8 cellular contexts compared by ENCODE assay signal in genomic region chr10:73910764-73911552, GRCh38. TPM values are rescaled to one million over a fixed set of nuclear protein-coding genes. Genes with fewer than 3 reads are reported as not detected.
DNase-seq lines count a peak whose midpoint lies in the region; ATAC-seq and TF ChIP-seq lines count a peak whose summit lies in the region.

Gene PLAU (plus strand): TSS chr10:73911132. CDS start chr10:73911556, 424 bp downstream.

- peak in 3 of 4 donors; percentile 41 to 56 (median 47) for ATAC-seq in heart left ventricle
- no peak for ATAC-seq in GM19455 (IDR thresholded peaks at IDR 0.05; ENCODE audit: unreplicated experiment)
- no peak for ATAC-seq in HG02870 (IDR thresholded peaks at IDR 0.05; ENCODE audit: unreplicated experiment)

- peak within 1 kb of the TSS; percentile 65 for H3K9ac ChIP-seq in OCI-LY3 (ENCODE audit: low read length)

- peak within 1 kb of the TSS; percentile 86 for H3K4me3 Mint-ChIP-seq in activated naive CD4-positive, alpha-beta T cell treated with anti-CD3 and anti-CD28 coated beads, Interleukin-2, amount 10 ng/mL, durations not matched to agents 7 days and 5 days

- peak within 1 kb of the TSS; percentile 47 for H3K4me3 ChIP-seq in AG09309 (ENCODE audit: control insufficient read depth, low read depth, low read length)
- peak within 1 kb of the TSS; percentile 91 for H3K4me3 ChIP-seq in OCI-LY3 (ENCODE audit: low read length)
- peak within 1 kb of the TSS; percentile 55 to 95 (median 76) for H3K4me3 ChIP-seq in heart left ventricle

- H3K36me3 ChIP-seq in OCI-LY3 (replicated peaks; ENCODE audit: low read depth, low read length) (no peaks in the 10 kb centered on the region), heart left ventricle (peaks cover 0 to 34% (median 18%) of the 10 kb centered on the region in 9 donors)

- CTCF ChIA-PET in activated naive CD4-positive, alpha-beta T cell treated with anti-CD3 and anti-CD28 coated beads, Interleukin-2, amount 10 ng/mL, durations not matched to agents 7 days and 5 days (lab: Charles Lee) = interaction anchor here (0.7 to 1.7 kb wide), 5 partner anchors 9 to 29 kb away, joined by 3 to 7 read pairs (median 3); no protein-coding TSS in a partner anchor

- H3K9me3 Mint-ChIP-seq in activated naive CD4-positive, alpha-beta T cell treated with anti-CD3 and anti-CD28 coated beads, Interleukin-2, amount 10 ng/mL, durations not matched to agents 7 days and 5 days = no peaks in the 10 kb centered on the region

- TF ChIP-seq POLR2A in heart left ventricle (IDR thresholded peaks at IDR 0.05) = peak in 1 of 2 donors; percentile 79

- peak within 1 kb of the TSS; percentile 82 for H2AFZ ChIP-seq in OCI-LY3 (ENCODE audit: low read depth, low read length)

- no peak for TF ChIP-seq CTCF in AG09309 (IDR thresholded peaks at IDR 0.05; ENCODE audit: control insufficient read depth, insufficient read depth, low read depth, low read length, missing control alignments)
- no peak for TF ChIP-seq CTCF in OCI-LY3 (IDR thresholded peaks at IDR 0.05; ENCODE audit: low read depth, low read length)
- no peak for TF ChIP-seq CTCF in heart left ventricle (IDR thresholded peaks at IDR 0.05)

- H3K27ac Mint-ChIP-seq in activated naive CD4-positive, alpha-beta T cell treated with anti-CD3 and anti-CD28 coated beads, Interleukin-2, amount 10 ng/mL, durations not matched to agents 7 days and 5 days = no peak within 1 kb of the TSS

- H3K27ac ChIP-seq in OCI-LY3 (ENCODE audit: low read length) (peak within 1 kb of the TSS; percentile 29), heart left ventricle (peak within 1 kb of the TSS; percentile 71 to 96 (median 87))

- H3K4me2 ChIP-seq in OCI-LY3 (ENCODE audit: low read length) = peak within 1 kb of the TSS; percentile 98

- peaks cover 95% of the 10 kb centered on the region for H3K27me3 Mint-ChIP-seq in activated naive CD4-positive, alpha-beta T cell treated with anti-CD3 and anti-CD28 coated beads, Interleukin-2, amount 10 ng/mL, durations not matched to agents 7 days and 5 days

- H3K4me1 ChIP-seq in OCI-LY3 (ENCODE audit: low read length) (peaks cover 26% of the 10 kb centered on the region), heart left ventricle (peaks cover 0 to 98% (median 56%) of the 10 kb centered on the region in 12 donors)

- intact Hi-C loops in heart left ventricle (cut with DNase I) (loop anchor here in 3 of 10 donors (2.0 kb wide), 2 partner anchors 22 to 24 kb away; no protein-coding TSS in a partner anchor), posterior vena cava (cut with DNase I) (no loop called here)

- H3K79me2 ChIP-seq in OCI-LY3 (ENCODE audit: low read length) = no peaks in the 10 kb centered on the region

- H3K27me3 ChIP-seq in OCI-LY3 (ENCODE audit: low read depth, low read length) (no peaks in the 10 kb centered on the region), heart left ventricle (no peaks in the 10 kb centered on the region)

- no peaks in the 10 kb centered on the region for H4K20me1 ChIP-seq in OCI-LY3 (ENCODE audit: insufficient read depth, low read length)

- H3K9me3 ChIP-seq in OCI-LY3 (ENCODE audit: insufficient read depth, low read length) = no peaks in the 10 kb centered on the region
- H3K9me3 ChIP-seq in heart left ventricle = no peaks in the 10 kb centered on the region

- peaks cover 46% of the 10 kb centered on the region for H3K4me1 Mint-ChIP-seq in activated naive CD4-positive, alpha-beta T cell treated with anti-CD3 and anti-CD28 coated beads, Interleukin-2, amount 10 ng/mL, durations not matched to agents 7 days and 5 days

- H3K36me3 Mint-ChIP-seq in activated naive CD4-positive, alpha-beta T cell treated with anti-CD3 and anti-CD28 coated beads, Interleukin-2, amount 10 ng/mL, durations not matched to agents 7 days and 5 days = no peaks in the 10 kb centered on the region

- 0 to 1% (median 1%) methylated on average over 20 to 74 of the region's 74 CpGs for WGBS in heart left ventricle, 4 donors

- DNase-seq in AG09309 (ENCODE audit: low read depth) (no peak), GM19238 (ENCODE audit: insufficient read length, low spot score) (peak; percentile 55), heart left ventricle (peak; percentile 62 to 87 (median 74)), posterior vena cava (ENCODE audit: low spot score) (peak; percentile 91)
- peak; percentile 67 for DNase-seq in activated naive CD4-positive, alpha-beta T cell treated with anti-CD3 and anti-CD28 coated beads, Interleukin-2, amount 10 ng/mL, durations not matched to agents 7 days and 5 days

RNA-seq across cellular contexts. Expression of gene PLAU, which starts in this region (rescaled TPM):
- total RNA-seq in heart left ventricle = 10 to 100 TPM in 5 of 9 donors, 1 to 10 TPM in 4; 7.8 to 68.1 (median 10.3) TPM
- polyA plus RNA-seq in heart left ventricle = 10 to 100 TPM in 1 of 2 donors, 1 to 10 TPM in 1; 3.3 to 11.8 TPM
- total RNA-seq in posterior vena cava = 10 to 100 TPM; 34.2 to 36.7 TPM

Comparison
In these comparisons a context has a peak if more than half of its experiments do, and no peak if none do; other contexts are left out.
1. ATAC-seq: peak in heart left ventricle (3 of 4); none in GM19455 (single experiment) and HG02870 (single experiment).
2. Peak in every context shown above with its lines, with median percentiles within 50 percentile points of each other: H3K4me3 ChIP-seq.